18 cellular contexts compared by ENCODE assay signal in the genomic region with DNA sequence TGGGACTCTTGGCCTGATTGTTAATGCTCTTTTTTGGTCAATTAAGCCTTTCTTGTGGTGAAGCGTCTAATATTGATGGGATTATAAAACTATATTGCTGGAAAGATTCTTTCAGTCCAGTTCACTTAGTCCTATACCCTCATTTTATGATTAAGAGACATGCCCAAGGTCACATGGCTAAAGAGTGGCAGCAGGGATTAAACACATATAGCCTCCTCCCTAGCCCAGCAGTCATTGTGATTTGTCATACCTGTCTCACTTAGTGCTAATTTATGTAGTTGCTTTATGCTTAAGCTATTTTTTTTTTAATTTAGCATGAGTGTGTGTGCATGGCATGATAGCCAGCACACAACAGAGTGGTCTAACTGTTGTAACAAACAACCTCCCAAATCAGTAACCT. TPM values are rescaled to one million over a fixed set of nuclear protein-coding genes. Genes with fewer than 3 reads are reported as not detected.
DNase-seq lines count a peak whose midpoint lies in the region; ATAC-seq, FAIRE-seq and TF ChIP-seq lines count a peak whose summit lies in the region.
"Had no signal": no experiment of that assay in that cellular context is flagged by ENCODE, and none has a peak within 500 bp of the region (broad histone marks: within the 10 kb centered on the region; RNA-seq: fewer than 3 reads in every experiment).

No MANE protein-coding gene starts in this region.

- TF ChIP-seq CTCF in astrocyte (IDR thresholded peaks at IDR 0.05; ENCODE audit: insufficient read depth, low read depth, low read length), result no peak

- POLR2A ChIA-PET in activated CD4-positive, alpha-beta T cell treated with anti-CD3 and anti-CD28 coated beads, Interleukin-2, amount 10 ng/mL, durations not matched to agents 7 days and 5 days (lab: Charles Lee), result no interaction called here

- no peak for FAIRE-seq in astrocyte (lab: Jason Lieb, UNC)
- FAIRE-seq: GM12892, HTR-8/SVneo had no signal

- no peaks in the 10 kb centered on the region for H3K27me3 ChIP-seq in Karpas-422 (ENCODE audit: low read length)
- no peaks in the 10 kb centered on the region for H3K27me3 ChIP-seq in astrocyte (ENCODE audit: insufficient read depth, low read length)
- H3K27me3 ChIP-seq: BLaER1 had no signal

- H3K4me2 ChIP-seq in Karpas-422 (ENCODE audit: low read depth, low read length, poor library complexity, severe bottlenecking) (no peak overlapping the region), astrocyte (ENCODE audit: low read length) (no peak overlapping the region)
- H3K4me2 ChIP-seq: BLaER1 had no signal

- H3K27ac Mint-ChIP-seq in activated CD4-positive, alpha-beta T cell treated with anti-CD3 and anti-CD28 coated beads, Interleukin-2, amount 10 ng/mL, durations not matched to agents 7 days and 5 days, result peak overlapping the region; percentile 47
- H3K27ac Mint-ChIP-seq in astrocyte (ENCODE audit: unreplicated experiment), result peak overlapping the region; percentile 34
- H3K27ac Mint-ChIP-seq in naive B cell, result no peak overlapping the region
- H3K27ac Mint-ChIP-seq: IgD-negative memory B cell had no signal

- H3K27me3 Mint-ChIP-seq in activated CD4-positive, alpha-beta T cell treated with anti-CD3 and anti-CD28 coated beads, Interleukin-2, amount 10 ng/mL, durations not matched to agents 7 days and 5 days, result no peaks in the 10 kb centered on the region
- H3K27me3 Mint-ChIP-seq in astrocyte (ENCODE audit: low read depth, unreplicated experiment) (no peaks in the 10 kb centered on the region), naive B cell (no peaks in the 10 kb centered on the region)
- H3K27me3 Mint-ChIP-seq: IgD-negative memory B cell had no signal

- peaks cover 59% of the 10 kb centered on the region for H3K36me3 Mint-ChIP-seq in activated CD4-positive, alpha-beta T cell treated with anti-CD3 and anti-CD28 coated beads, Interleukin-2, amount 10 ng/mL, durations not matched to agents 7 days and 5 days (ENCODE audit: low read depth)
- H3K36me3 Mint-ChIP-seq in astrocyte (ENCODE audit: low read depth, unreplicated experiment) (peaks cover 45% of the 10 kb centered on the region), naive B cell (peaks cover 31 to 53% of the 10 kb centered on the region in 2 donors)

- H3K4me1 Mint-ChIP-seq in activated CD4-positive, alpha-beta T cell treated with anti-CD3 and anti-CD28 coated beads, Interleukin-2, amount 10 ng/mL, durations not matched to agents 7 days and 5 days, result peaks cover 42% of the 10 kb centered on the region
- peaks cover 23% of the 10 kb centered on the region for H3K4me1 Mint-ChIP-seq in astrocyte (ENCODE audit: low read depth, unreplicated experiment)
- peaks cover 34 to 46% (median 42%) of the 10 kb centered on the region in 3 donors for H3K4me1 Mint-ChIP-seq in naive B cell

- no peaks in the 10 kb centered on the region for H4K20me1 ChIP-seq in Karpas-422 (ENCODE audit: insufficient read depth, low read depth, low read length)
- no peaks in the 10 kb centered on the region for H4K20me1 ChIP-seq in astrocyte (ENCODE audit: insufficient read depth, low read length)
- H4K20me1 ChIP-seq: BLaER1 had no signal

- H2AFZ ChIP-seq in Karpas-422 (ENCODE audit: low read length), result no peak overlapping the region
- no peak overlapping the region for H2AFZ ChIP-seq in astrocyte (ENCODE audit: low read depth, low read length)

- H3K79me2 ChIP-seq in Karpas-422 (ENCODE audit: low read length) (no peaks in the 10 kb centered on the region), astrocyte (ENCODE audit: insufficient read depth, low read length) (no peaks in the 10 kb centered on the region)

- no peak overlapping the region for H3K4me3 Mint-ChIP-seq in activated CD4-positive, alpha-beta T cell treated with anti-CD3 and anti-CD28 coated beads, Interleukin-2, amount 10 ng/mL, durations not matched to agents 7 days and 5 days
- no peak overlapping the region for H3K4me3 Mint-ChIP-seq in astrocyte (ENCODE audit: unreplicated experiment)
- peak overlapping the region in 6 of 8 donors; percentile 34 to 78 (median 63) for H3K4me3 Mint-ChIP-seq in naive B cell

- H3K4me3 ChIP-seq in Karpas-422 (ENCODE audit: low read length) (no peak overlapping the region), astrocyte (ENCODE audit: insufficient read depth, low read depth, low read length) (no peak overlapping the region)
- H3K4me3 ChIP-seq: BLaER1 had no signal

- peaks cover 9% of the 10 kb centered on the region for H3K4me1 ChIP-seq in Karpas-422 (ENCODE audit: low read length)
- H3K4me1 ChIP-seq in astrocyte (ENCODE audit: insufficient read depth, low read length), result peaks cover 15% of the 10 kb centered on the region

- H3K9me3 Mint-ChIP-seq in activated CD4-positive, alpha-beta T cell treated with anti-CD3 and anti-CD28 coated beads, Interleukin-2, amount 10 ng/mL, durations not matched to agents 7 days and 5 days, result no peaks in the 10 kb centered on the region
- no peaks in the 10 kb centered on the region for H3K9me3 Mint-ChIP-seq in astrocyte (ENCODE audit: unreplicated experiment)
- peaks cover 0 to 5% (median 0%) of the 10 kb centered on the region in 7 donors for H3K9me3 Mint-ChIP-seq in naive B cell
- H3K9me3 Mint-ChIP-seq: IgD-negative memory B cell had no signal

- CTCF ChIA-PET in activated CD4-positive, alpha-beta T cell treated with anti-CD3 and anti-CD28 coated beads, Interleukin-2, amount 10 ng/mL, durations not matched to agents 7 days and 5 days (lab: Charles Lee), result no interaction called here

- ATAC-seq in naive B cell (ENCODE audit: low read depth in 2 of 2), result no peak
- no peak for ATAC-seq in HG02970 (IDR thresholded peaks at IDR 0.05; ENCODE audit: low FRiP score, unreplicated experiment)

- H3K9me2 ChIP-seq in Karpas-422 (replicated peaks; ENCODE audit: insufficient read depth, low read length), result no peaks in the 10 kb centered on the region

- H3K9me3 ChIP-seq in Karpas-422 (ENCODE audit: low read length) (no peaks in the 10 kb centered on the region), astrocyte (ENCODE audit: insufficient read depth, low read depth, low read length) (no peaks in the 10 kb centered on the region)
- H3K9me3 ChIP-seq: BLaER1 had no signal

- H3K27ac ChIP-seq in Karpas-422 (ENCODE audit: low read length) (no peak overlapping the region), astrocyte (ENCODE audit: low read depth, low read length) (no peak overlapping the region)
- H3K27ac ChIP-seq: BLaER1, HL-60 had no signal

- H3K36me3 ChIP-seq in Karpas-422 (ENCODE audit: insufficient read depth, low read length) (no peaks in the 10 kb centered on the region), astrocyte (ENCODE audit: insufficient read depth, low read length) (no peaks in the 10 kb centered on the region)

- H3K9ac ChIP-seq in Karpas-422 (ENCODE audit: low read length) (no peak overlapping the region), astrocyte (ENCODE audit: low read length) (no peak overlapping the region)
- H3K9ac ChIP-seq: BLaER1 had no signal

- DNase-seq in activated CD4-positive, alpha-beta T cell treated with anti-CD3 and anti-CD28 coated beads, Interleukin-2, amount 10 ng/mL, durations not matched to agents 7 days and 5 days, result no peak
- no peak for DNase-seq in activated CD4-positive, alpha-beta T cell treated with anti-CD3 and anti-CD28 coated beads, Interleukin-2, amount 50 U/mL, for 4 hours
- DNase-seq in Karpas-422 (peak; percentile 25), astrocyte (ENCODE audit: low read depth) (no peak), naive B cell (no peak), NCI-H82 treated with DMSO at 0.1 percent for 48 hours (lab: John Stamatoyannopoulos, UW; ENCODE audit: unreplicated experiment) (no peak), C1 segment of cervical spinal cord (lab: John Stamatoyannopoulos, UW) (no peak)
- DNase-seq: GOT3; NCI-H1105 treated with DMSO at 0.1 percent for 48 hours; NCI-H187; NCI-H526 treated with DMSO at 0.1 percent for 48 hours; NK-92 treated with Interleukin-12 subunit alpha and Interleukin-12 subunit beta, amount 100 ng/mL, for 24 hours had no signal

RNA-seq across cellular contexts. Expression of gene PARP14, which starts 9.5 kb away (rescaled TPM):
- total RNA-seq in activated CD4-positive, alpha-beta T cell treated with anti-CD3 and anti-CD28 coated beads, Interleukin-2, amount 10 ng/mL, durations not matched to agents 7 days and 5 days, result 100 to 1,000 TPM; 147 to 158 TPM
- 15.4 and 18.7 TPM in 2 replicates for total RNA-seq in Karpas-422 (2014; rRNA removed; shearing (Covaris generic); ENCODE audit: low replicate concordance)
- total RNA-seq in astrocyte, result 148 and 163 TPM in 2 replicates
- polyA plus RNA-seq in naive B cell (ENCODE audit: low read depth in 6 of 6), result 10 to 100 TPM in 5 of 6 donors, 1 to 10 TPM in 1; 5.9 to 45.2 (median 34.2) TPM

Comparison
In these comparisons a context has a peak if more than half of its experiments do, and no peak if none do; other contexts are left out.
1. H3K27ac Mint-ChIP-seq: peak in activated CD4-positive, alpha-beta T cell treated with anti-CD3 and anti-CD28 coated beads, Interleukin-2, amount 10 ng/mL, durations not matched to agents 7 days and 5 days (single experiment) and astrocyte (single experiment); none in naive B cell (0 of 6).
2. H3K4me3 Mint-ChIP-seq: peak in naive B cell (6 of 8); none in activated CD4-positive, alpha-beta T cell treated with anti-CD3 and anti-CD28 coated beads, Interleukin-2, amount 10 ng/mL, durations not matched to agents 7 days and 5 days (single experiment) and astrocyte (single experiment).